Comparison of ENCODE assay signal across 28 cellular contexts in the genomic region with DNA sequence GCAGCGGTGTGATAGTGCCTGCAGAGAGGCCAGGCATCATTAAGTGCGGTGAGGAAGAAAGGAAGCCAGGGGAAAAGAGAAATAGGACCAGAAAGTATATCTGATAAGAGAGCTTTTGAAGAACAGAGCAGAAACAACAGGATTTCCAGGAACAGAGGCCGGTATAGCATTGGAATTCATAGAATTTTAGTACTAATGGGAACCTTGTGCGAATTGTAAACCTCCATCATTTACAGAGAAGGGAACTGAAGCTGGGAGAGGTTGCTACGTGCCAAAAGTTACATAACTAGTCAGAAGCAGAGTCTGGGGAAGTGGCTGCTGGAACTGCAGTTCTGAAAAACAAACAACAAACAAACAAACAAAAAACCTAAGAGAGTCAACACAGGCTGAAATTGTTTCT. TPM values are rescaled to one million over a fixed set of nuclear protein-coding genes. Genes with fewer than 3 reads are reported as not detected.
DNase-seq lines count a peak whose midpoint lies in the region; ATAC-seq and TF ChIP-seq lines count a peak whose summit lies in the region.
"Had no signal": no experiment of that assay in that cellular context is flagged by ENCODE, and none has a peak within 500 bp of the region (broad histone marks: within the 10 kb centered on the region; RNA-seq: fewer than 3 reads in every experiment).

No MANE protein-coding gene starts in this region.

- no peaks in the 10 kb centered on the region for H3K27me3 ChIP-seq in CD4-positive, alpha-beta T cell (ENCODE audit: control insufficient read depth, insufficient read depth, low read length)
- H3K27me3 ChIP-seq in gastroesophageal sphincter: no peaks in the 10 kb centered on the region
- H3K27me3 ChIP-seq: esophagus muscularis mucosa, sigmoid colon had no signal

- peaks cover 13% of the 10 kb centered on the region for H3K36me3 Mint-ChIP-seq in CD4-positive, alpha-beta T cell (ENCODE audit: low read depth)
- H3K36me3 Mint-ChIP-seq: T-cell had no signal

- TF ChIP-seq POLR2A in gastroesophageal sphincter (IDR thresholded peaks at IDR 0.05): no peak

- POLR2A ChIA-PET in CD4-positive, alpha-beta T cell (lab: Charles Lee): no interaction called here

- peak overlapping the region; percentile 31 for H3K4me3 Mint-ChIP-seq in CD4-positive, alpha-beta T cell
- H3K4me3 Mint-ChIP-seq: activated naive CD4-positive, alpha-beta T cell treated with anti-CD3 and anti-CD28 coated beads for 36 hours; activated T-cell treated with anti-CD3 and anti-CD28 coated beads, Interleukin-2, amount 50 U/mL, for 4 hours; endodermal cell; GM23338; T-cell had no signal

- intact Hi-C loops in CD4-positive, alpha-beta T cell (cut with DNase I, micrococcal nuclease): loop anchor here in 1 of 2 experiments (5.0 kb wide), 1 partner anchor 858 kb away; a partner anchor contains a TSS

- in situ Hi-C loops in KBM-7 (cut with MboI; ENCODE audit: low pct_unique_long_range_greater_than_20kb, low sequenced_read_pairs): no loop called here

- TF ChIP-seq EP300 in gastroesophageal sphincter (IDR thresholded peaks at IDR 0.05): no peak

- H3K4me3 ChIP-seq in gastroesophageal sphincter: no peak overlapping the region
- H3K4me3 ChIP-seq: esophagus muscularis mucosa, GM23338, mucosa of descending colon, PC-9, sigmoid colon, upper lobe of left lung had no signal

- H3K4me1 ChIP-seq in gastroesophageal sphincter: peaks cover 0 to 35% (median 8%) of the 10 kb centered on the region in 3 donors

- CTCF ChIA-PET in CD4-positive, alpha-beta T cell (lab: Charles Lee): no interaction called here

- no peak for TF ChIP-seq CTCF in CD4-positive, alpha-beta T cell (IDR thresholded peaks at IDR 0.05)
- TF ChIP-seq CTCF in VCaP (conservative IDR thresholded peaks at IDR 0.05): no peak
- no peak for TF ChIP-seq CTCF in gastroesophageal sphincter (IDR thresholded peaks at IDR 0.05)

- no peak for ATAC-seq in CD4-positive, alpha-beta T cell (ENCODE audit: poor library complexity)
- ATAC-seq in gastroesophageal sphincter: no peak
- ATAC-seq: activated T-cell treated with anti-CD3 and anti-CD28 coated beads, Interleukin-2, amount 50 U/mL, for 4 hours; GM23338; mucosa of descending colon; T-cell had no signal

- H3K27me3 Mint-ChIP-seq in CD4-positive, alpha-beta T cell: no peaks in the 10 kb centered on the region

- no peaks in the 10 kb centered on the region for H3K9me3 Mint-ChIP-seq in CD4-positive, alpha-beta T cell
- H3K9me3 Mint-ChIP-seq: activated naive CD4-positive, alpha-beta T cell treated with anti-CD3 and anti-CD28 coated beads for 36 hours; activated T-cell treated with anti-CD3 and anti-CD28 coated beads, Interleukin-2, amount 50 U/mL, for 4 hours; CD8-positive, alpha-beta memory T cell; endodermal cell; GM23338; T-cell had no signal

- H3K27ac Mint-ChIP-seq in CD4-positive, alpha-beta T cell: no peak overlapping the region
- H3K27ac Mint-ChIP-seq: activated naive CD4-positive, alpha-beta T cell treated with anti-CD3 and anti-CD28 coated beads for 36 hours; endodermal cell; GM23338; T-cell had no signal

- H3K36me3 ChIP-seq in gastroesophageal sphincter: no peaks in the 10 kb centered on the region
- H3K36me3 ChIP-seq: esophagus muscularis mucosa, sigmoid colon, upper lobe of left lung had no signal

- H3K4me1 Mint-ChIP-seq in CD4-positive, alpha-beta T cell (ENCODE audit: low read depth): peaks cover 40% of the 10 kb centered on the region

- no peaks in the 10 kb centered on the region for H3K9me3 ChIP-seq in CD4-positive, alpha-beta T cell (ENCODE audit: control insufficient read depth, low read length)
- no peaks in the 10 kb centered on the region for H3K9me3 ChIP-seq in gastroesophageal sphincter
- H3K9me3 ChIP-seq: esophagus muscularis mucosa, mucosa of descending colon, sigmoid colon, upper lobe of left lung had no signal

- WGBS in gastroesophageal sphincter (ENCODE audit: low coverage in 1 of 2), 2 donors: 32 to 50% methylated on average over 2 to 5 of the region's 5 CpGs

- H3K27ac ChIP-seq in CD4-positive, alpha-beta T cell (ENCODE audit: low read depth, low read length): no peak overlapping the region
- H3K27ac ChIP-seq in VCaP (peak overlapping the region; percentile 31; the same call in 1 of the 2 replicates), gastroesophageal sphincter (peak overlapping the region in 1 of 4 donors; percentile 7)
- H3K27ac ChIP-seq: esophagus muscularis mucosa, PC-9, upper lobe of left lung had no signal

- DNase-seq in CD4-positive, alpha-beta T cell: no peak
- peak; percentile 57 for DNase-seq in KBM-7
- DNase-seq in midbrain (lab: John Stamatoyannopoulos, UW): peak; percentile 15
- DNase-seq in NCI-H226: no peak
- no peak for DNase-seq in stimulated activated CD4-positive, alpha-beta T cell treated with anti-CD3 and anti-CD28 coated beads, Interleukin-12 subunit alpha, Interleukin-12 subunit beta, amount 100 ng/mL, for 4 hours
- DNase-seq in GOT3 (lab: John Stamatoyannopoulos, UW): no peak
- DNase-seq: activated CD4-positive, alpha-beta T cell treated with anti-CD3 and anti-CD28 coated beads for 48 hours; activated naive CD4-positive, alpha-beta T cell treated with anti-CD3 and anti-CD28 coated beads for 36 hours; activated T-cell treated with anti-CD3 and anti-CD28 coated beads, Interleukin-2, amount 50 U/mL, for 4 hours; CD8-positive, alpha-beta memory T cell; endodermal cell; Karpas-422; kidney; mucosa of descending colon; NCI-H1092; NCI-H2029 treated with DMSO at 0.1 percent for 48 hours; NCI-H2227 treated with DMSO at 0.1 percent for 48 hours; NCI-H748 treated with DMSO at 0.1 percent for 48 hours; SHP77; sigmoid colon; stimulated activated CD4-positive, alpha-beta T cell treated with anti-CD3 and anti-CD28 coated beads, Interleukin-15, amount 100 ng/mL, for 24 hours; T-cell; upper lobe of left lung had no signal

RNA-seq across cellular contexts. Expression of a gene that starts 5.5 kb away (rescaled TPM):
- 10 to 100 TPM; 19.9 to 22.2 TPM for total RNA-seq in CD4-positive, alpha-beta T cell
- 100 to 1,000 TPM; 131 to 176 (median 166) TPM for total RNA-seq in gastroesophageal sphincter

Comparison
In these comparisons a context has a peak if more than half of its experiments do, and no peak if none do; other contexts are left out.
1. DNase-seq: peak in KBM-7 (single experiment) and midbrain (single experiment); none in CD4-positive, alpha-beta T cell (0 of 10), NCI-H226 (single experiment), stimulated activated CD4-positive, alpha-beta T cell treated with anti-CD3 and anti-CD28 coated beads, Interleukin-12 subunit alpha, Interleukin-12 subunit beta, amount 100 ng/mL, for 4 hours (single experiment) and GOT3 (single experiment).
2. RNA of a gene that starts 5.5 kb away (total RNA-seq): 131 to 176 TPM in gastroesophageal sphincter; 19.9 to 22.2 TPM in CD4-positive, alpha-beta T cell; every median in the first group is over 4 times any median in the second.